8 cellular contexts compared by ENCODE assay signal in the genomic region with DNA sequence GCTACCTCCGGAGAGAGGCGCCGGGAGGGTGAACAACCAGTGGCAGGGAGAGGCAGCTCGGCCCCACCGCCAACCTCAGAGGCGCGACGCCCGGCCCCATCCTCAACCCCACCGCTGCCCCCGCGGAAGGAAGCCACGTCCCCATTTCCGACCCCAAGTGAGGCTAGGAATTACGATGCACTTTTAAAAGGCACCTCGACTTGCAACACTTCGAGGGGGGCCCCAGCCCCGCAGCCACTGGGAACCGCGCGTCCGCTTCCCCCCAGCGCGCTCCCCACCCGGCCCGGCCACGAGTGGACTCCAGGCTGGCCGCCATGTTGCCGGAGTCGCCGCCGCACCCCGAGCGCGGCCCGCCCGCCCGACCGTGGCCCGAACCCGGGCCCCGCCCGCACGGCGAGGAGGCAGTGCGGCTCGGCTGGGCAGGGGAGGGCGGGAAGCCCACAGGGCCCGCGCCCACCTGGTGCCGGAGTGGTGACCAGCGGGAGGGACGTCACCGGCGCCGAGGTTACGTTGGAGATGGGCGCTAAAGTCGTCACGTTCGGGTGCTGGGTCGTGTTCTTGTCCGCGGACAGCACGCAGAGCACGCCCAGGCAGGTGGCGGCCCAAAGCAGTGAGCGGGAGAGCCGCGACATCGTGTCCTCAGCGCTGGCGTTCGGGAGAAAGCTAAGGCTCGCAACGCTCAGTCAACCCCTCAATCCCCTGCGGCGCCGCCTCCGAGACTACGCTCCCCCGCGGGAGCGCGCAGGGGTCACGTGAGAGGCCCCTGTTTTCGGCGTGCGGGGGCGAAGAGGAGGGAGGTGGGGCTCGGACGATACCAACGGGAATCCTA. TPM values are rescaled to one million over a fixed set of nuclear protein-coding genes. Genes with fewer than 3 reads are reported as not detected.
DNase-seq lines count a peak whose midpoint lies in the region; TF ChIP-seq lines count a peak whose summit lies in the region.

A gene (minus strand): TSS at position 721 of the 829 bp plus-strand sequence. CDS start 89 bp downstream, at position 632.

- peak within 1 kb of the TSS; percentile 100 for H3K27ac Mint-ChIP-seq in nephron progenitor cell
- peak within 1 kb of the TSS; percentile 99 for H3K27ac Mint-ChIP-seq in stimulated activated naive CD8-positive, alpha-beta T cell treated with anti-CD3 and anti-CD28 coated beads, Interleukin-15, Interleukin-2, amounts not matched to agents 100 ng/mL and 50 ng/mL, for 24 hours

- DNase-seq in EL (peak; percentile 95), GOT3 (lab: John Stamatoyannopoulos, UW) (peak; percentile 80), LNCaP clone FGC (ENCODE audit: low read depth) (no peak), fibroblast of the aortic adventitia (ENCODE audit: low read depth) (peak; percentile 96), nephron progenitor cell (peak; percentile 92)
- DNase-seq in activated T-helper 9 cell treated with anti-CD3 and anti-CD28 coated beads, Interleukin-2, amount 50 U/mL, for 16 hours (ENCODE audit: low read depth) = peak; percentile 93

- TF ChIP-seq CTCF in LNCaP clone FGC (IDR thresholded peaks at IDR 0.05; ENCODE audit: control insufficient read depth, extremely low read depth, insufficient read depth) = no peak
- TF ChIP-seq CTCF in fibroblast of the aortic adventitia (IDR thresholded peaks at IDR 0.05; ENCODE audit: insufficient read depth, low read length) = no peak
- TF ChIP-seq CTCF in nephron progenitor cell (IDR thresholded peaks at IDR 0.05) = no peak

- no peaks in the 10 kb centered on the region for H3K9me3 Mint-ChIP-seq in nephron progenitor cell
- H3K9me3 Mint-ChIP-seq in stimulated activated naive CD8-positive, alpha-beta T cell treated with anti-CD3 and anti-CD28 coated beads, Interleukin-15, Interleukin-2, amounts not matched to agents 100 ng/mL and 50 ng/mL, for 24 hours = no peaks in the 10 kb centered on the region

- TF ChIP-seq POLR2A in Raji (IDR thresholded peaks at IDR 0.05; ENCODE audit: insufficient read depth, low read depth, low read length) = peak; percentile 96

- H3K4me3 ChIP-seq in LNCaP clone FGC (ENCODE audit: low read depth, low read length) (peak within 1 kb of the TSS; percentile 89), fibroblast of the aortic adventitia (ENCODE audit: low read depth, low read length) (peak within 1 kb of the TSS; percentile 80)

- peaks cover 22% of the 10 kb centered on the region for H3K36me3 Mint-ChIP-seq in nephron progenitor cell (ENCODE audit: low read depth)
- peaks cover 37% of the 10 kb centered on the region for H3K36me3 Mint-ChIP-seq in stimulated activated naive CD8-positive, alpha-beta T cell treated with anti-CD3 and anti-CD28 coated beads, Interleukin-15, Interleukin-2, amounts not matched to agents 100 ng/mL and 50 ng/mL, for 24 hours (ENCODE audit: low read depth)

- peaks cover 10% of the 10 kb centered on the region for H3K27me3 Mint-ChIP-seq in nephron progenitor cell (ENCODE audit: low read depth, poor library complexity)
- no peaks in the 10 kb centered on the region for H3K27me3 Mint-ChIP-seq in stimulated activated naive CD8-positive, alpha-beta T cell treated with anti-CD3 and anti-CD28 coated beads, Interleukin-15, Interleukin-2, amounts not matched to agents 100 ng/mL and 50 ng/mL, for 24 hours

- H3K4me3 Mint-ChIP-seq in nephron progenitor cell = peak within 1 kb of the TSS; percentile 94
- peak within 1 kb of the TSS; percentile 99 for H3K4me3 Mint-ChIP-seq in stimulated activated naive CD8-positive, alpha-beta T cell treated with anti-CD3 and anti-CD28 coated beads, Interleukin-15, Interleukin-2, amounts not matched to agents 100 ng/mL and 50 ng/mL, for 24 hours

- H3K4me1 Mint-ChIP-seq in nephron progenitor cell = peaks cover 48% of the 10 kb centered on the region
- peaks cover 57% of the 10 kb centered on the region for H3K4me1 Mint-ChIP-seq in stimulated activated naive CD8-positive, alpha-beta T cell treated with anti-CD3 and anti-CD28 coated beads, Interleukin-15, Interleukin-2, amounts not matched to agents 100 ng/mL and 50 ng/mL, for 24 hours (ENCODE audit: low read depth)

RNA-seq across cellular contexts. Expression of the gene that starts here (rescaled TPM):
- total RNA-seq in fibroblast of the aortic adventitia (ENCODE audit: low replicate concordance) = 177 and 287 TPM in 2 replicates
